ENCODE assay signal across 14 cellular contexts in genomic region chr17:57867126-57867525, GRCh38. TPM values are rescaled to one million over a fixed set of nuclear protein-coding genes. Genes with fewer than 3 reads are reported as not detected.
DNase-seq lines count a peak whose midpoint lies in the region; ATAC-seq, FAIRE-seq and TF ChIP-seq lines count a peak whose summit lies in the region.
"Had no signal": no experiment of that assay in that cellular context is flagged by ENCODE, and none has a peak within 500 bp of the region (broad histone marks: within the 10 kb centered on the region; RNA-seq: fewer than 3 reads in every experiment).

No MANE protein-coding gene starts in this region.

- H3K18ac ChIP-seq in trophoblast cell (ENCODE audit: low read length), result no peak overlapping the region

- peak overlapping the region; percentile 46 for H4K91ac ChIP-seq in trophoblast cell (ENCODE audit: low read depth, low read length)

- no peak overlapping the region for H3K23ac ChIP-seq in trophoblast cell (ENCODE audit: low read length)

- H3K79me2 ChIP-seq in HepG2 (ENCODE audit: insufficient read depth, low read length), result peaks cover 14% of the 10 kb centered on the region
- H3K79me2 ChIP-seq in trophoblast cell (ENCODE audit: control insufficient read depth, insufficient read depth, low read length, poor library complexity), result no peaks in the 10 kb centered on the region

- H3K79me1 ChIP-seq in trophoblast cell (ENCODE audit: low read length), result peaks cover 8% of the 10 kb centered on the region

- H2BK12ac ChIP-seq in trophoblast cell (ENCODE audit: low read length), result peak overlapping the region; percentile 34

- intact Hi-C loops in HepG2 (cut with micrococcal nuclease; ENCODE audit: unreplicated experiment), result no loop called here
- intact Hi-C loops in right lobe of liver (cut with DNase I), result loop anchor here (10.0 kb wide), 2 partner anchors 128 to 248 kb away; no protein-coding TSS in a partner anchor
- intact Hi-C loops in dendritic cell treated with granulocyte-macrophage colony-stimulating factor and Interleukin-4, amounts not matched to agents 40 ng/mL and 50 ng/mL, for 4 days (cut with micrococcal nuclease), result no loop called here

- H3K14ac ChIP-seq in trophoblast cell (ENCODE audit: low read length), result peak overlapping the region; percentile 7

- H3K27me3 ChIP-seq in HepG2 (ENCODE audit: control insufficient read depth in 1 of 2, insufficient read depth in 2 of 2, low read length in 2 of 2), result no peaks in the 10 kb centered on the region; a peak in 1 of 5 replicates
- H3K27me3 ChIP-seq in right lobe of liver, result peaks cover 0 to 2% of the 10 kb centered on the region in 2 donors
- no peaks in the 10 kb centered on the region for H3K27me3 ChIP-seq in trophoblast cell (ENCODE audit: insufficient read depth, low read length)
- H3K27me3 ChIP-seq: foreskin keratinocyte had no signal

- peak overlapping the region; percentile 83 for H3K27ac Mint-ChIP-seq in dendritic cell treated with granulocyte-macrophage colony-stimulating factor and Interleukin-4, amounts not matched to agents 40 ng/mL and 50 ng/mL, for 4 days
- H3K27ac Mint-ChIP-seq: WTC11 had no signal

- H4K12ac ChIP-seq in trophoblast cell (ENCODE audit: low read depth, low read length), result no peak overlapping the region

- H3K4ac ChIP-seq in trophoblast cell (ENCODE audit: low read depth, low read length), result no peak overlapping the region

- H3K36me3 Mint-ChIP-seq in dendritic cell treated with granulocyte-macrophage colony-stimulating factor and Interleukin-4, amounts not matched to agents 40 ng/mL and 50 ng/mL, for 4 days (ENCODE audit: low read depth), result peaks cover 92% of the 10 kb centered on the region
- H3K36me3 Mint-ChIP-seq: WTC11 had no signal

- no peak for ATAC-seq in HepG2
- no peak for ATAC-seq in right lobe of liver
- ATAC-seq: WTC11 had no signal

- H3K9me3 Mint-ChIP-seq in dendritic cell treated with granulocyte-macrophage colony-stimulating factor and Interleukin-4, amounts not matched to agents 40 ng/mL and 50 ng/mL, for 4 days, result no peaks in the 10 kb centered on the region
- H3K9me3 Mint-ChIP-seq: WTC11 had no signal

- H3K4me1 Mint-ChIP-seq in dendritic cell treated with granulocyte-macrophage colony-stimulating factor and Interleukin-4, amounts not matched to agents 40 ng/mL and 50 ng/mL, for 4 days (ENCODE audit: low read depth), result peaks cover 67% of the 10 kb centered on the region

- H2AK5ac ChIP-seq in trophoblast cell (ENCODE audit: low read length), result peak overlapping the region; percentile 6

- peaks cover 51% of the 10 kb centered on the region for H3K4me1 ChIP-seq in HepG2 (ENCODE audit: insufficient read depth, low read length)
- no peaks in the 10 kb centered on the region for H3K4me1 ChIP-seq in right lobe of liver
- H3K4me1 ChIP-seq in trophoblast cell (ENCODE audit: control insufficient read depth in 1 of 2, insufficient read depth in 2 of 2, low read length in 2 of 2), result peaks cover 15 to 16% of the 10 kb centered on the region in 2 experiments

- no peak overlapping the region for H2BK120ac ChIP-seq in trophoblast cell (ENCODE audit: insufficient read depth, low read length, poor library complexity)

- H3K4me3 ChIP-seq in HepG2 (replicated peaks in 1 of 3; ENCODE audit: insufficient read depth in 1 of 3, low read depth in 2 of 3, low read length in 3 of 3) (no peak overlapping the region), right lobe of liver (no peak overlapping the region), trophoblast cell (ENCODE audit: low read depth, low read length) (no peak overlapping the region)
- H3K4me3 ChIP-seq: cardiac muscle cell had no signal

- TF ChIP-seq EP300 in HepG2 (IDR thresholded peaks at IDR 0.05; ENCODE audit: low read depth in 2 of 2, low read length in 2 of 2) (no peak), HepG2 (CRISPR knock-in tag; IDR thresholded peaks at IDR 0.05; ENCODE audit: borderline replicate concordance) (no peak)

- WGBS in HepG2 (ENCODE audit: low lambda C conversion rate), result 98% methylated on average over 7 of the region's 10 CpGs
- 33% methylated on average over 1 of the region's 10 CpGs for WGBS in right lobe of liver (ENCODE audit: insufficient coverage, low coverage, low lambda C conversion rate, missing lambda C conversion rate)
- WGBS in trophoblast cell (ENCODE audit: extremely low coverage, insufficient coverage, insufficient read length), result no CpG with 5 or more reads among the region's 10 CpGs

- no peak overlapping the region for H3K27ac ChIP-seq in HepG2 (ENCODE audit: extremely low read length, insufficient read depth, low read length)
- H3K27ac ChIP-seq in right lobe of liver, result no peak overlapping the region
- H3K27ac ChIP-seq in trophoblast cell (ENCODE audit: low read depth, low read length), result no peak overlapping the region
- H3K27ac ChIP-seq: cardiac muscle cell, foreskin keratinocyte had no signal

- BruUV-seq in HepG2 (replicated peaks; lab: Mats Ljungman, UMichigan), result no TSS peak

- no peak for FAIRE-seq in HepG2 (lab: Jason Lieb, UNC)

- H3K4me2 ChIP-seq in HepG2 (ENCODE audit: low read depth, low read length), result no peak overlapping the region
- H3K4me2 ChIP-seq in trophoblast cell (ENCODE audit: low read length), result no peak overlapping the region

- H3K36me3 ChIP-seq in HepG2 (replicated peaks in 1 of 2; ENCODE audit: control insufficient read depth in 1 of 2, insufficient read depth in 2 of 2, low read length in 2 of 2) (peaks cover 0 to 7% of the 10 kb centered on the region in 2 experiments; a peak in 1 of 5 replicates), right lobe of liver (no peaks in the 10 kb centered on the region), trophoblast cell (ENCODE audit: control insufficient read depth in 1 of 2, insufficient read depth in 2 of 2, low read length in 2 of 2) (peaks cover 13 to 15% of the 10 kb centered on the region in 2 experiments)
- H3K36me3 ChIP-seq: cardiac muscle cell had no signal

- CTCF ChIA-PET in HepG2 (lab: Yijun Ruan, JAX; ENCODE audit: low intra/inter-chr PET ratio, low total read pairs), result no interaction called here

- no peaks in the 10 kb centered on the region for H4K20me1 ChIP-seq in HepG2 (ENCODE audit: insufficient read depth, low read length)

- peaks cover 39% of the 10 kb centered on the region for H3K27me3 Mint-ChIP-seq in dendritic cell treated with granulocyte-macrophage colony-stimulating factor and Interleukin-4, amounts not matched to agents 40 ng/mL and 50 ng/mL, for 4 days

- POLR2A ChIA-PET in HepG2 (lab: Yijun Ruan, JAX), result interaction anchor here (4.7 kb wide), 1 partner anchor 17 kb away, joined by 32 read pairs; the partner anchor contains the start of gene MRPS23

- in situ Hi-C loops in HepG2 (cut with HindIII; ENCODE audit: extremely low pct_ligation_motif_present, low pct_unique_long_range_greater_than_20kb), result no loop called here

- no peaks in the 10 kb centered on the region for H3K9me3 ChIP-seq in HepG2 (ENCODE audit: low read length)
- no peaks in the 10 kb centered on the region for H3K9me3 ChIP-seq in right lobe of liver
- H3K9me3 ChIP-seq in trophoblast cell (ENCODE audit: insufficient read depth, low read depth, low read length), result no peaks in the 10 kb centered on the region

- TF ChIP-seq CTCF in HepG2 (CRISPR knock-in tag; IDR thresholded peaks at IDR 0.05) (no peak), right lobe of liver (IDR thresholded peaks at IDR 0.05) (no peak)

- no peak overlapping the region for H3K9ac ChIP-seq in HepG2 (ENCODE audit: insufficient read depth, low read depth, low read length)
- H3K9ac ChIP-seq in trophoblast cell (ENCODE audit: low read length), result no peak overlapping the region

- no peak overlapping the region for H4K8ac ChIP-seq in trophoblast cell (ENCODE audit: low read depth, low read length)

- no peak overlapping the region for H2BK5ac ChIP-seq in trophoblast cell (ENCODE audit: low read depth, low read length, poor library complexity)

- TF ChIP-seq RAD21 in HepG2 (CRISPR knock-in tag; IDR thresholded peaks at IDR 0.05), result no peak

- no peak overlapping the region for H2AFZ ChIP-seq in HepG2 (ENCODE audit: low read length)
- no peak overlapping the region for H2AFZ ChIP-seq in trophoblast cell (ENCODE audit: insufficient read depth, low read length, poor library complexity)

- DNase-seq in HepG2 (ENCODE audit: low spot score), result no peak
- no peak for DNase-seq in right lobe of liver
- DNase-seq in trophoblast cell, result no peak
- no peak for DNase-seq in hepatic stellate cell (ENCODE audit: low spot score)
- no peak for DNase-seq in NCI-H510A (lab: John Stamatoyannopoulos, UW)
- DNase-seq in dedifferentiated amniotic fluid mesenchymal stem cell (ENCODE audit: extremely low spot score), result no peak
- DNase-seq in SHP77 treated with DMSO at 0.1 percent for 48 hours (lab: John Stamatoyannopoulos, UW), result no peak
- DNase-seq: effector memory CD4-positive, alpha-beta T cell; foreskin keratinocyte; NCI-H1694 treated with DMSO at 0.1 percent for 48 hours; NCI-H510A treated with DMSO at 0.1 percent for 48 hours had no signal

- no peak overlapping the region for H3K4me3 Mint-ChIP-seq in dendritic cell treated with granulocyte-macrophage colony-stimulating factor and Interleukin-4, amounts not matched to agents 40 ng/mL and 50 ng/mL, for 4 days
- H3K4me3 Mint-ChIP-seq: WTC11 had no signal

- TF ChIP-seq POLR2A in HepG2 (IDR thresholded peaks at IDR 0.05; ENCODE audit: insufficient read depth in 1 of 2, low read depth in 2 of 2, low read length in 2 of 2) (no peak), right lobe of liver (IDR thresholded peaks at IDR 0.05) (no peak)

RNA-seq across cellular contexts. Expression of gene MRPS23, which starts 17.3 kb away (rescaled TPM):
- total RNA-seq in HepG2 (2016; rRNA removed; fragmentation: Illumina TruSeq; extraction: Trizol) (181 and 283 TPM in 2 replicates), right lobe of liver (10 to 100 TPM; 13.0 to 23.0 (median 15.2) TPM)
- 33.9 and 36.7 TPM in 2 replicates for total RNA-seq in HepG2 (2016; cell fraction: cytosol; rRNA removed; fragmentation: Illumina TruSeq; extraction: Trizol; ENCODE audit: low read depth)
- 189 and 325 TPM in 2 replicates for total RNA-seq in HepG2 (2016; cell fraction: insoluble cytoplasmic fraction; rRNA removed; fragmentation: Illumina TruSeq; extraction: Trizol)
- total RNA-seq in HepG2 (2016; cell fraction: membrane; rRNA removed; fragmentation: Illumina TruSeq; extraction: Trizol), result 47.2 and 48.2 TPM in 2 replicates
- 63.9 and 73.7 TPM in 2 replicates for total RNA-seq in HepG2 (2016; cell fraction: nucleus; rRNA removed; fragmentation: Illumina TruSeq; extraction: Trizol)
- polyA plus RNA-seq in HepG2 (2011; rRNA removed), result 61.6 and 63.2 TPM in 2 replicates
- 68.3 and 71.0 TPM in 2 replicates for polyA plus RNA-seq in HepG2 (2011; cell fraction: cytosol; rRNA removed)
- 11.6 and 14.2 TPM in 2 replicates for polyA plus RNA-seq in HepG2 (2011; cell fraction: nucleus; rRNA removed)
- 78.3 and 78.8 TPM in 2 replicates for polyA plus RNA-seq in HepG2 (2012)
- polyA plus RNA-seq in HepG2 (2016; cell fraction: cytosol; fragmentation: Illumina TruSeq; extraction: Trizol; ENCODE audit: low read depth), result 26.6 and 30.8 TPM in 2 replicates
- 249 and 259 TPM in 2 replicates for polyA plus RNA-seq in HepG2 (2016; cell fraction: insoluble cytoplasmic fraction; fragmentation: Illumina TruSeq; extraction: Trizol; ENCODE audit: low read depth)
- polyA plus RNA-seq in HepG2 (2016; cell fraction: membrane; fragmentation: Illumina TruSeq; extraction: Trizol; ENCODE audit: low read depth), result 32.0 and 32.5 TPM in 2 replicates
- polyA plus RNA-seq in HepG2 (2016; cell fraction: nucleus; fragmentation: Illumina TruSeq; extraction: Trizol; ENCODE audit: insufficient read depth, low read depth), result 75.9 and 84.0 TPM in 2 replicates
- 47.3 and 53.2 TPM in 2 replicates for polyA minus RNA-seq in HepG2 (2011; rRNA and poly(A)+ RNA removed; ENCODE audit: low replicate concordance)
- 28.0 and 33.9 TPM in 2 replicates for polyA minus RNA-seq in HepG2 (2011; cell fraction: cytosol; rRNA and poly(A)+ RNA removed)
- polyA minus RNA-seq in HepG2 (2011; cell fraction: nucleus; rRNA and poly(A)+ RNA removed), result 17.3 and 18.9 TPM in 2 replicates
- 14.8 and 17.1 TPM in 2 replicates for polyA plus RNA-seq in trophoblast cell (2013)

Comparison
In these comparisons a context has a peak if more than half of its experiments do, and no peak if none do; other contexts are left out.
1. intact Hi-C loops: an anchor here in right lobe of liver (10.0 kb wide); none called in HepG2 and dendritic cell treated with granulocyte-macrophage colony-stimulating factor and Interleukin-4, amounts not matched to agents 40 ng/mL and 50 ng/mL, for 4 days.